12 cellular contexts compared by ENCODE assay signal in the genomic region with DNA sequence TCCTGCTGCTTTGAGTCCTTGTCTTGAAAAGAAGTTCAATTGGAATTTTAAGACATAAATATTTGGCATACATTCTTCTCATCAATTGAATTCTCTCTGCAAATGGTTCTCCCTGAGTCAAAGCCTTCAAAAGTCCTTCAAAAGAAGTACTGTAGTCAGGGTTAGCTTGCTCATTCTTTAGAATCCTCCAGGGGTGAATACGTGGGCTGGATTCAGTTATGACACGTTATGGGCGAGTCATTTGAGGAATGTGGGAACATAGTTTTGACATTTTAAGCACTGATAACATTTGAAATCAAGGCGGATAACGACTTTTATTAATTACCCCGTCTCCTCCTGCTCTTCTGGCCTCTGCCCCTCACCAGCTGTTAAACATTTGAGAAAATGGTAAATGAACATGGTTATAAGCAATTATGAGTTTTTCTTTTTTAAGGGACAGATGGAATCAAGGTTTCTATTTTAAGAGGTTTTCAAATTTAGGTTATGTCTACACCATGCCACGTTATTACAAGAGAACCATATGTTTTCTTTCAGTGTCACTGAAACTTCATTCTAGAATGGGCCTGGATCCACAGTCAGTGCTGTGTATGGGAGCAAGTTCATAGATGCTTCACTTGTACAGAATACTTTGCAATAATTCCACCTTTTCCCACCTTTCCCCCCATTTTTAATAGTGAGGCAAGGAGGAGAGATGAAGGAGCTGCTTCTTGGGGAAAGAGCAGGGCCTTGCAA.
A peak's percentile ranks its signal among the peaks of the same experiment; 100 is the strongest.
DNase-seq lines count a peak whose midpoint lies in the region; ATAC-seq and TF ChIP-seq lines count a peak whose summit lies in the region.
"Had no signal": no experiment of that assay in that cellular context is flagged by ENCODE, and none has a peak within 500 bp of the region (broad histone marks: within the 10 kb centered on the region; RNA-seq: fewer than 3 reads in every experiment).

No MANE protein-coding gene starts in this region.

- H3K4me3 ChIP-seq in fibroblast of pulmonary artery (replicated peaks; ENCODE audit: low read depth, low read length) (no peak overlapping the region), skeletal muscle cell (ENCODE audit: low read depth, low read length) (no peak overlapping the region)
- H3K4me3 ChIP-seq: HAP-1, Peyer's patch had no signal

- H3K4me1 Mint-ChIP-seq in stimulated activated naive B cell treated with anti-CD40 and anti-IgM and Interleukin-4, amounts not matched to agents 10 μg/mL and 1 μg/mL and 100 μg/mL, for 72 hours = no peaks in the 10 kb centered on the region
- H3K4me1 Mint-ChIP-seq in CD14-positive monocyte = no peaks in the 10 kb centered on the region

- no peak for ATAC-seq in stimulated activated naive B cell treated with anti-CD40 and anti-IgM and Interleukin-4, amounts not matched to agents 10 μg/mL and 1 μg/mL and 100 μg/mL, for 72 hours (replicated peaks)
- ATAC-seq: activated T-cell treated with anti-CD3 and anti-CD28 coated beads, Interleukin-2, amount 50 U/mL, for 4 hours had no signal

- H3K27ac Mint-ChIP-seq in stimulated activated naive B cell treated with anti-CD40 and anti-IgM and Interleukin-4, amounts not matched to agents 10 μg/mL and 1 μg/mL and 100 μg/mL, for 72 hours = no peak overlapping the region
- no peak overlapping the region for H3K27ac Mint-ChIP-seq in CD14-positive monocyte

- H3K4me3 Mint-ChIP-seq in stimulated activated naive B cell treated with anti-CD40 and anti-IgM and Interleukin-4, amounts not matched to agents 10 μg/mL and 1 μg/mL and 100 μg/mL, for 72 hours = no peak overlapping the region
- no peak overlapping the region for H3K4me3 Mint-ChIP-seq in CD14-positive monocyte
- H3K4me3 Mint-ChIP-seq: activated T-cell treated with anti-CD3 and anti-CD28 coated beads, Interleukin-2, amount 50 U/mL, for 4 hours had no signal

- TF ChIP-seq CTCF in fibroblast of pulmonary artery (IDR thresholded peaks at IDR 0.05; ENCODE audit: low read length, missing control alignments) = no peak
- TF ChIP-seq CTCF in CD14-positive monocyte (IDR thresholded peaks at IDR 0.05) = no peak

- intact Hi-C loops in CD14-positive monocyte (cut with micrococcal nuclease) = no loop called here

- DNase-seq in GM04504 (ENCODE audit: low read depth) = peak; percentile 24
- DNase-seq in RKO (ENCODE audit: low spot score) = peak; percentile 20
- peak; percentile 80 for DNase-seq in fibroblast of pulmonary artery (ENCODE audit: low read depth)
- DNase-seq in skeletal muscle cell (ENCODE audit: low read depth) = peak; percentile 30
- no peak for DNase-seq in stimulated activated naive B cell treated with anti-CD40 and anti-IgM and Interleukin-4, amounts not matched to agents 10 μg/mL and 1 μg/mL and 100 μg/mL, for 72 hours
- DNase-seq in activated gamma-delta T cell treated with Interleukin-2 at 50 U/mL for 16 hours = no peak
- DNase-seq in CD14-positive monocyte (ENCODE audit: low spot score) = no peak
- DNase-seq: activated T-cell treated with anti-CD3 and anti-CD28 coated beads, Interleukin-2, amount 50 U/mL, for 4 hours; KBM-7; stimulated activated naive CD4-positive, alpha-beta T cell had no signal

- H3K9me3 Mint-ChIP-seq in stimulated activated naive B cell treated with anti-CD40 and anti-IgM and Interleukin-4, amounts not matched to agents 10 μg/mL and 1 μg/mL and 100 μg/mL, for 72 hours = no peaks in the 10 kb centered on the region
- H3K9me3 Mint-ChIP-seq in CD14-positive monocyte = peaks cover 0 to 3% (median 0%) of the 10 kb centered on the region in 7 donors
- H3K9me3 Mint-ChIP-seq: activated T-cell treated with anti-CD3 and anti-CD28 coated beads, Interleukin-2, amount 50 U/mL, for 4 hours had no signal

- H3K27me3 Mint-ChIP-seq in stimulated activated naive B cell treated with anti-CD40 and anti-IgM and Interleukin-4, amounts not matched to agents 10 μg/mL and 1 μg/mL and 100 μg/mL, for 72 hours = no peaks in the 10 kb centered on the region
- peaks cover 4 to 10% (median 10%) of the 10 kb centered on the region in 3 donors for H3K27me3 Mint-ChIP-seq in CD14-positive monocyte (ENCODE audit: low read depth in 3 of 3)

- H3K36me3 Mint-ChIP-seq in stimulated activated naive B cell treated with anti-CD40 and anti-IgM and Interleukin-4, amounts not matched to agents 10 μg/mL and 1 μg/mL and 100 μg/mL, for 72 hours = no peaks in the 10 kb centered on the region
- no peaks in the 10 kb centered on the region for H3K36me3 Mint-ChIP-seq in CD14-positive monocyte

Comparison
In these comparisons a context has a peak if more than half of its experiments do, and no peak if none do; other contexts are left out.
1. DNase-seq: peak in GM04504 (single experiment), RKO (single experiment), fibroblast of pulmonary artery (single experiment) and skeletal muscle cell (single experiment); none in stimulated activated naive B cell treated with anti-CD40 and anti-IgM and Interleukin-4, amounts not matched to agents 10 μg/mL and 1 μg/mL and 100 μg/mL, for 72 hours (single experiment), activated gamma-delta T cell treated with Interleukin-2 at 50 U/mL for 16 hours (single experiment) and CD14-positive monocyte (single experiment).